Comparison of ENCODE assay signal across 22 cellular contexts in the genomic region with DNA sequence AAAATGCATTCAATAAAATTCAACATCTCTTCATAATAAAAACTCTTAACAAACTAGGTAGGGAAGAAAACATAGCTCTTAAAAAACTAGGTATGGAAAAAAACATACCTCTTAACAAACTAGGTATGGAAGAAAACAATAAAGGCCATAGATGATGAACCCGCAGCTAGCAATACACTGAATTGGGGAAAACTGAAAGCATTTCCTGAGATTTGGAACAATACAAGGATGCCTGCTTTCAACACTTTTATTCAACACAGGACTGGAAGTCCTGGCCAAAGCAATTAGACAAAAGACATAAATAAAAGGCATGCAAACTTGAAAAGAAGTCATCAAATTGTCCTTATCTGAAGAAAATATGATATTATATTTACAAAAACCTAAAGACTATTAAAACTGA.
DNase-seq lines count a peak whose midpoint lies in the region; ATAC-seq, FAIRE-seq and TF ChIP-seq lines count a peak whose summit lies in the region.
"Had no signal": no experiment of that assay in that cellular context is flagged by ENCODE, and none has a peak within 500 bp of the region (broad histone marks: within the 10 kb centered on the region; RNA-seq: fewer than 3 reads in every experiment).

No MANE protein-coding gene starts in this region.

- peak overlapping the region; percentile 72 for H3K27ac Mint-ChIP-seq in neural crest cell (ENCODE audit: unreplicated experiment)
- no peak overlapping the region for H3K27ac Mint-ChIP-seq in stimulated activated effector memory CD8-positive, alpha-beta T cell treated with anti-CD3 and anti-CD28 coated beads, Interleukin-12 subunit alpha, Interleukin-12 subunit beta, amount 100 ng/mL, for 72 hours
- H3K27ac Mint-ChIP-seq: CD14-positive monocyte; CD4-positive, alpha-beta T cell; GM23338 had no signal

- TF ChIP-seq CTCF in D721Med (IDR thresholded peaks at IDR 0.05; ENCODE audit: insufficient read depth, missing control alignments), result no peak
- no peak for TF ChIP-seq CTCF in fibroblast of pulmonary artery (IDR thresholded peaks at IDR 0.05; ENCODE audit: low read length, missing control alignments)
- TF ChIP-seq CTCF in neural crest cell (conservative IDR thresholded peaks at IDR 0.05), result no peak
- TF ChIP-seq CTCF in GM10266 (IDR thresholded peaks at IDR 0.05; ENCODE audit: control insufficient read depth, insufficient read depth, low read depth, missing control alignments), result no peak

- no peak overlapping the region for H3K4me3 ChIP-seq in fibroblast of pulmonary artery (replicated peaks; ENCODE audit: low read depth, low read length)
- H3K4me3 ChIP-seq: A549; BLaER1 treated with 17β-estradiol and CSF1 and Interleukin-3, amounts not matched to agents 10 nM and 100 nM; GM12878; GM23338 had no signal

- no peak for ATAC-seq in stimulated activated effector memory CD8-positive, alpha-beta T cell treated with anti-CD3 and anti-CD28 coated beads, Interleukin-12 subunit alpha, Interleukin-12 subunit beta, amount 100 ng/mL, for 72 hours
- ATAC-seq: A549, GM12878, GM23338, HCT116 had no signal

- DNase-seq in D721Med (ENCODE audit: insufficient read length, low spot score) (no peak), dermis microvascular lymphatic vessel endothelial cell (ENCODE audit: low read depth in 2 of 2) (peak; percentile 58 to 87), fibroblast of pulmonary artery (ENCODE audit: low read depth) (peak; percentile 20), neural crest cell (ENCODE audit: low read depth, low spot score) (no peak), GM10266 (ENCODE audit: extremely low spot score) (no peak), OCI-M1 (lab: John Stamatoyannopoulos, UW) (no peak)
- DNase-seq in stimulated activated effector memory CD8-positive, alpha-beta T cell treated with anti-CD3 and anti-CD28 coated beads, Interleukin-12 subunit alpha, Interleukin-12 subunit beta, amount 100 ng/mL, for 72 hours (ENCODE audit: low spot score in 2 of 2), result no peak
- DNase-seq: 8988T; ACHN; AML-193; BE2C; CD4-positive, alpha-beta T cell; CD8-positive, alpha-beta memory T cell; DND-41; H9 had no signal

- peaks cover 60% of the 10 kb centered on the region for H3K36me3 Mint-ChIP-seq in neural crest cell (ENCODE audit: low read depth)
- peaks cover 4% of the 10 kb centered on the region for H3K36me3 Mint-ChIP-seq in stimulated activated effector memory CD8-positive, alpha-beta T cell treated with anti-CD3 and anti-CD28 coated beads, Interleukin-12 subunit alpha, Interleukin-12 subunit beta, amount 100 ng/mL, for 72 hours
- H3K36me3 Mint-ChIP-seq: CD14-positive monocyte had no signal

- no peak overlapping the region for H3K4me3 Mint-ChIP-seq in neural crest cell
- no peak overlapping the region for H3K4me3 Mint-ChIP-seq in stimulated activated effector memory CD8-positive, alpha-beta T cell treated with anti-CD3 and anti-CD28 coated beads, Interleukin-12 subunit alpha, Interleukin-12 subunit beta, amount 100 ng/mL, for 72 hours
- H3K4me3 Mint-ChIP-seq: CD14-positive monocyte; CD4-positive, alpha-beta T cell; CD8-positive, alpha-beta memory T cell; GM23338; H9 had no signal

- peak; percentile 32 for FAIRE-seq in D721Med (lab: Jason Lieb, UNC)
- FAIRE-seq: A549, G401.6, GM12878 had no signal

- H3K4me1 Mint-ChIP-seq in neural crest cell, result peaks cover 21% of the 10 kb centered on the region
- H3K4me1 Mint-ChIP-seq in stimulated activated effector memory CD8-positive, alpha-beta T cell treated with anti-CD3 and anti-CD28 coated beads, Interleukin-12 subunit alpha, Interleukin-12 subunit beta, amount 100 ng/mL, for 72 hours, result no peaks in the 10 kb centered on the region
- H3K4me1 Mint-ChIP-seq: CD14-positive monocyte; CD8-positive, alpha-beta memory T cell; GM23338; H9 had no signal

- peaks cover 18% of the 10 kb centered on the region for H3K9me3 Mint-ChIP-seq in neural crest cell
- no peaks in the 10 kb centered on the region for H3K9me3 Mint-ChIP-seq in stimulated activated effector memory CD8-positive, alpha-beta T cell treated with anti-CD3 and anti-CD28 coated beads, Interleukin-12 subunit alpha, Interleukin-12 subunit beta, amount 100 ng/mL, for 72 hours
- H3K9me3 Mint-ChIP-seq: CD4-positive, alpha-beta T cell; CD8-positive, alpha-beta memory T cell; GM23338 had no signal

- H3K27me3 Mint-ChIP-seq in neural crest cell (ENCODE audit: low read depth), result no peaks in the 10 kb centered on the region
- H3K27me3 Mint-ChIP-seq: CD4-positive, alpha-beta T cell; CD8-positive, alpha-beta memory T cell had no signal

Comparison
In these comparisons a context has a peak if more than half of its experiments do, and no peak if none do; other contexts are left out.
1. DNase-seq: peak in dermis microvascular lymphatic vessel endothelial cell (2 of 2) and fibroblast of pulmonary artery (single experiment); none in D721Med (single experiment), neural crest cell (single experiment), GM10266 (single experiment), OCI-M1 (single experiment) and stimulated activated effector memory CD8-positive, alpha-beta T cell treated with anti-CD3 and anti-CD28 coated beads, Interleukin-12 subunit alpha, Interleukin-12 subunit beta, amount 100 ng/mL, for 72 hours (0 of 2).